ENCODE assay signal across 15 cellular contexts in genomic region chr12:66232258-66232657, GRCh38. TPM values are rescaled to one million over a fixed set of nuclear protein-coding genes. Genes with fewer than 3 reads are reported as not detected.
DNase-seq lines count a peak whose midpoint lies in the region; ATAC-seq, FAIRE-seq and TF ChIP-seq lines count a peak whose summit lies in the region.
"Had no signal": no experiment of that assay in that cellular context is flagged by ENCODE, and none has a peak within 500 bp of the region (broad histone marks: within the 10 kb centered on the region; RNA-seq: fewer than 3 reads in every experiment).

No MANE protein-coding gene starts in this region.

- POLR2A ChIA-PET in endothelial cell of umbilical vein (lab: Charles Lee): no interaction called here

- intact Hi-C loops in endothelial cell of umbilical vein (cut with micrococcal nuclease): no loop called here

- no peaks in the 10 kb centered on the region for H3K79me2 ChIP-seq in MM.1S (ENCODE audit: low read length)
- H3K79me2 ChIP-seq in endothelial cell of umbilical vein (ENCODE audit: control insufficient read depth, insufficient read depth, low read length): no peaks in the 10 kb centered on the region

- ATAC-seq in GM18520 (IDR thresholded peaks at IDR 0.05; ENCODE audit: unreplicated experiment) (peak; percentile 32), GM21619 (IDR thresholded peaks at IDR 0.05; ENCODE audit: unreplicated experiment) (peak; percentile 35), esophagus mucosa (no peak)
- ATAC-seq in natural killer cell treated with Interleukin-12 subunit alpha and Interleukin-12 subunit beta and Interleukin-15 and Interleukin-18, amount 100 ng/mL, for 72 hours: no peak
- ATAC-seq: activated T-helper 17 cell treated with anti-CD3 and anti-CD28 coated beads, Interleukin-2, amount 50 U/mL, for 72 hours; naive thymus-derived CD8-positive, alpha-beta T cell had no signal

- no peak overlapping the region for H3K4me3 ChIP-seq in MM.1S (ENCODE audit: low read length)
- no peak overlapping the region for H3K4me3 ChIP-seq in endothelial cell of umbilical vein (replicated peaks in 1 of 3; ENCODE audit: insufficient read depth in 1 of 3, low read depth in 1 of 3, low read length in 3 of 3)

- peaks cover 6% of the 10 kb centered on the region for H3K36me3 Mint-ChIP-seq in natural killer cell treated with Interleukin-12 subunit alpha and Interleukin-12 subunit beta and Interleukin-15 and Interleukin-18, amount 100 ng/mL, for 72 hours
- H3K36me3 Mint-ChIP-seq in activated T-cell treated with anti-CD3 and anti-CD28 coated beads, Interleukin-2, amount 50 U/mL, for 24 hours (ENCODE audit: low read depth): no peaks in the 10 kb centered on the region
- H3K36me3 Mint-ChIP-seq: naive thymus-derived CD8-positive, alpha-beta T cell had no signal

- FAIRE-seq in endothelial cell of umbilical vein (lab: Jason Lieb, UNC): no peak

- TF ChIP-seq CTCF in MM.1S (IDR thresholded peaks at IDR 0.05; ENCODE audit: low read length) (no peak), endothelial cell of umbilical vein (IDR thresholded peaks at IDR 0.05; ENCODE audit: extremely low read depth in 1 of 2, insufficient read depth in 1 of 2, low read depth in 1 of 2, low read length in 2 of 2) (no peak)

- H3K4me2 ChIP-seq in MM.1S (ENCODE audit: low read depth, low read length) (peak overlapping the region; percentile 30; the same call in 1 of the 2 replicates), endothelial cell of umbilical vein (ENCODE audit: insufficient read depth, low read length) (no peak overlapping the region)

- H3K4me3 Mint-ChIP-seq in natural killer cell treated with Interleukin-12 subunit alpha and Interleukin-12 subunit beta and Interleukin-15 and Interleukin-18, amount 100 ng/mL, for 72 hours: no peak overlapping the region
- no peak overlapping the region for H3K4me3 Mint-ChIP-seq in activated T-cell treated with anti-CD3 and anti-CD28 coated beads, Interleukin-2, amount 50 U/mL, for 24 hours
- H3K4me3 Mint-ChIP-seq: activated B cell treated with CpG ODN at 0.5 μM for 24 hours; activated T-helper 17 cell treated with anti-CD3 and anti-CD28 coated beads, Interleukin-2, amount 50 U/mL, for 72 hours; CD4-positive, alpha-beta T cell; naive thymus-derived CD8-positive, alpha-beta T cell had no signal

- H3K27ac ChIP-seq in MM.1S (ENCODE audit: low read length): peak overlapping the region; percentile 72
- no peak overlapping the region for H3K27ac ChIP-seq in endothelial cell of umbilical vein (ENCODE audit: insufficient read depth, low read depth, low read length)

- peaks cover 2 to 17% of the 10 kb centered on the region in 2 donors for H3K27me3 Mint-ChIP-seq in natural killer cell treated with Interleukin-12 subunit alpha and Interleukin-12 subunit beta and Interleukin-15 and Interleukin-18, amount 100 ng/mL, for 72 hours
- H3K27me3 Mint-ChIP-seq in activated T-cell treated with anti-CD3 and anti-CD28 coated beads, Interleukin-2, amount 50 U/mL, for 24 hours: peaks cover 33% of the 10 kb centered on the region

- H3K27ac Mint-ChIP-seq in natural killer cell treated with Interleukin-12 subunit alpha and Interleukin-12 subunit beta and Interleukin-15 and Interleukin-18, amount 100 ng/mL, for 72 hours: no peak overlapping the region
- no peak overlapping the region for H3K27ac Mint-ChIP-seq in activated T-cell treated with anti-CD3 and anti-CD28 coated beads, Interleukin-2, amount 50 U/mL, for 24 hours
- H3K27ac Mint-ChIP-seq: activated B cell treated with CpG ODN at 0.5 μM for 24 hours; activated T-helper 17 cell treated with anti-CD3 and anti-CD28 coated beads, Interleukin-2, amount 50 U/mL, for 72 hours; CD4-positive, alpha-beta T cell had no signal

- H3K9me3 ChIP-seq in MM.1S (replicated peaks; ENCODE audit: insufficient read depth, low read length) (no peaks in the 10 kb centered on the region), endothelial cell of umbilical vein (replicated peaks; ENCODE audit: control insufficient read depth, insufficient read depth, low read length) (no peaks in the 10 kb centered on the region)

- H3K9me3 Mint-ChIP-seq in natural killer cell treated with Interleukin-12 subunit alpha and Interleukin-12 subunit beta and Interleukin-15 and Interleukin-18, amount 100 ng/mL, for 72 hours: no peaks in the 10 kb centered on the region
- H3K9me3 Mint-ChIP-seq in activated T-cell treated with anti-CD3 and anti-CD28 coated beads, Interleukin-2, amount 50 U/mL, for 24 hours: no peaks in the 10 kb centered on the region
- H3K9me3 Mint-ChIP-seq: activated B cell treated with CpG ODN at 0.5 μM for 24 hours; activated T-helper 17 cell treated with anti-CD3 and anti-CD28 coated beads, Interleukin-2, amount 50 U/mL, for 72 hours; CD4-positive, alpha-beta T cell had no signal

- no peak overlapping the region for H3K9ac ChIP-seq in MM.1S (ENCODE audit: low read length)
- no peak overlapping the region for H3K9ac ChIP-seq in endothelial cell of umbilical vein (replicated peaks; ENCODE audit: extremely low read depth, insufficient read depth, low read length)

- no peaks in the 10 kb centered on the region for H3K27me3 ChIP-seq in MM.1S (replicated peaks; ENCODE audit: insufficient read depth, low read length)
- H3K27me3 ChIP-seq in endothelial cell of umbilical vein (ENCODE audit: control insufficient read depth in 2 of 2, insufficient read depth in 2 of 2, low read length in 2 of 2): no peaks in the 10 kb centered on the region

- no TSS peak for BruUV-seq in endothelial cell of umbilical vein (replicated peaks; lab: Mats Ljungman, UMichigan)

- no peak for TF ChIP-seq POLR2A in endothelial cell of umbilical vein (IDR thresholded peaks at IDR 0.05; ENCODE audit: low read depth, low read length)

- H3K4me1 ChIP-seq in MM.1S (ENCODE audit: low read length): peaks cover 19% of the 10 kb centered on the region
- peaks cover 3% of the 10 kb centered on the region for H3K4me1 ChIP-seq in endothelial cell of umbilical vein (ENCODE audit: control insufficient read depth, extremely low read depth, insufficient read depth, low read length)

- CTCF ChIA-PET in endothelial cell of umbilical vein (lab: Charles Lee): no interaction called here

- dilution Hi-C loops in endothelial cell of umbilical vein (cut with MboI; ENCODE audit: extremely low pct_ligation_motif_present, low sequenced_read_pairs): no loop called here

- H4K20me1 ChIP-seq in MM.1S (ENCODE audit: insufficient read depth, low read length) (no peaks in the 10 kb centered on the region), endothelial cell of umbilical vein (replicated peaks; ENCODE audit: control insufficient read depth, extremely low read depth, insufficient read depth, low read length) (no peaks in the 10 kb centered on the region)

- no peaks in the 10 kb centered on the region for H3K9me1 ChIP-seq in endothelial cell of umbilical vein (replicated peaks; ENCODE audit: control insufficient read depth, extremely low read depth, insufficient read depth, low read length)

- H3K4me1 Mint-ChIP-seq in natural killer cell treated with Interleukin-12 subunit alpha and Interleukin-12 subunit beta and Interleukin-15 and Interleukin-18, amount 100 ng/mL, for 72 hours (ENCODE audit: low read depth in 2 of 2): peaks cover 6 to 11% of the 10 kb centered on the region in 2 donors
- H3K4me1 Mint-ChIP-seq in activated T-cell treated with anti-CD3 and anti-CD28 coated beads, Interleukin-2, amount 50 U/mL, for 24 hours (ENCODE audit: low read depth): peaks cover 6% of the 10 kb centered on the region
- H3K4me1 Mint-ChIP-seq: activated T-helper 17 cell treated with anti-CD3 and anti-CD28 coated beads, Interleukin-2, amount 50 U/mL, for 72 hours had no signal

- H2AFZ ChIP-seq in MM.1S (ENCODE audit: low read length) (0 out of 2 replicates have a peak overlapping the region, but pooled peaks have one; percentile 20), endothelial cell of umbilical vein (ENCODE audit: low read depth, low read length) (no peak overlapping the region)

- H3F3A ChIP-seq in MM.1S (ENCODE audit: insufficient read depth, low read length): peaks cover 20% of the 10 kb centered on the region

- peak; percentile 96 for DNase-seq in MM.1S
- peak; percentile 49 for DNase-seq in endothelial cell of umbilical vein (ENCODE audit: low read depth, low spot score)
- no peak for DNase-seq in natural killer cell treated with Interleukin-12 subunit alpha and Interleukin-12 subunit beta and Interleukin-15 and Interleukin-18, amount 100 ng/mL, for 72 hours (ENCODE audit: low spot score)
- DNase-seq in activated T-cell treated with anti-CD3 and anti-CD28 coated beads, Interleukin-2, amount 50 U/mL, for 24 hours: no peak
- no peak for DNase-seq in NCI-H446 (lab: John Stamatoyannopoulos, UW)
- DNase-seq: activated B cell treated with CpG ODN at 0.5 μM for 24 hours; CD4-positive, alpha-beta T cell; naive thymus-derived CD8-positive, alpha-beta T cell; NCI-H1048; SHP77 treated with DMSO at 0.1 percent for 48 hours; stimulated activated CD4-positive, alpha-beta T cell treated with anti-CD3 and anti-CD28 coated beads, Interleukin-12 subunit alpha, Interleukin-12 subunit beta, amount 100 ng/mL, for 4 hours had no signal

- H3K9me2 ChIP-seq in MM.1S (replicated peaks; ENCODE audit: insufficient read depth, low read length): no peaks in the 10 kb centered on the region

- H3K36me3 ChIP-seq in MM.1S (replicated peaks; ENCODE audit: insufficient read depth, low read length) (no peaks in the 10 kb centered on the region), endothelial cell of umbilical vein (ENCODE audit: control insufficient read depth in 2 of 2, extremely low read depth in 1 of 2, insufficient read depth in 2 of 2, low read length in 2 of 2) (no peaks in the 10 kb centered on the region)

TF ChIP-seq in endothelial cell of umbilical vein, 7 proteins besides CTCF, POLR2A, EP300 and RAD21 (continues in another document):
- TF ChIP-seq FOS (IDR thresholded peaks at IDR 0.05; ENCODE audit: borderline replicate concordance, insufficient read depth, low read length) (no peak), EZH2 (IDR thresholded peaks at IDR 0.05; ENCODE audit: borderline replicate concordance, low read depth, low read length, severe bottlenecking) (no peak), JUN (IDR thresholded peaks at IDR 0.05; ENCODE audit: borderline replicate concordance, insufficient read depth, insufficient read length, low read depth) (no peak)

RNA-seq across cellular contexts. Expression of gene IRAK3, which starts 43.2 kb away (rescaled TPM):
- total RNA-seq in endothelial cell of umbilical vein (7.4 and 8.5 TPM in 2 replicates), esophagus mucosa (3.0 TPM)
- 2.0 and 2.3 TPM in 2 replicates for polyA plus RNA-seq in endothelial cell of umbilical vein
- polyA plus RNA-seq in endothelial cell of umbilical vein (2011; cell fraction: cytosol; rRNA removed): 3.0 and 3.2 TPM in 2 replicates
- 6.9 and 7.4 TPM in 2 replicates for polyA plus RNA-seq in endothelial cell of umbilical vein (2011; cell fraction: nucleus; rRNA removed)
- polyA plus RNA-seq in endothelial cell of umbilical vein (2012): 1.2 and 2.1 TPM in 2 replicates
- polyA minus RNA-seq in endothelial cell of umbilical vein: 6.3 and 11.1 TPM in 2 replicates
- not detected for polyA minus RNA-seq in endothelial cell of umbilical vein (2011; cell fraction: cytosol; rRNA and poly(A)+ RNA removed)
- polyA minus RNA-seq in endothelial cell of umbilical vein (2011; cell fraction: nucleus; rRNA and poly(A)+ RNA removed): 6.0 and 7.9 TPM in 2 replicates
- 10 to 100 TPM; 18.8 to 21.7 TPM for total RNA-seq in natural killer cell treated with Interleukin-12 subunit alpha and Interleukin-12 subunit beta and Interleukin-15 and Interleukin-18, amount 100 ng/mL, for 72 hours

Comparison
In these comparisons a context has a peak if more than half of its experiments do, and no peak if none do; other contexts are left out.
1. ATAC-seq: peak in GM18520 (single experiment) and GM21619 (single experiment); none in esophagus mucosa (single experiment) and natural killer cell treated with Interleukin-12 subunit alpha and Interleukin-12 subunit beta and Interleukin-15 and Interleukin-18, amount 100 ng/mL, for 72 hours (0 of 2).
2. DNase-seq: peak in MM.1S (single experiment) and endothelial cell of umbilical vein (single experiment); none in natural killer cell treated with Interleukin-12 subunit alpha and Interleukin-12 subunit beta and Interleukin-15 and Interleukin-18, amount 100 ng/mL, for 72 hours (single experiment), activated T-cell treated with anti-CD3 and anti-CD28 coated beads, Interleukin-2, amount 50 U/mL, for 24 hours (single experiment) and NCI-H446 (0 of 2).